In the genomic region with DNA sequence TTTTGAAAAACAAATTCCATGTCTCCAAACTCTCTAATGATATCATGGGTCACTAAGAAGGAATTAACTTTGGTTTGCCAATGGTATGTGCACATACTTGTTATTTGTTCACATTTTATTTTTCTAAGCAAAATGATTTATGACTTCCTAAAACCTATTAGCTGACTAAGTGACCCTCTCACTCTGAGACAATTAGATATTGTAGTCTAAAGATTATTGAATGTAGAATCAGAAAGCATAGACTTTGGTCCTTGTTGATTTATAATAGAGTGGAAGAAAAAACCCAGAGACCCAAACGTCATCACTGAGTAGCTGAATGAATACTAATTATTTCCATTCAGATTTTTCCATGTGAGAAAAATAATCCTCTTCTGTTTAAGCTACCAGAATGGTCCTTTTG, we compare ENCODE assay signal across 25 cellular contexts.
DNase-seq lines count a peak whose midpoint lies in the region; ATAC-seq, FAIRE-seq and TF ChIP-seq lines count a peak whose summit lies in the region.
"Had no signal": no experiment of that assay in that cellular context is flagged by ENCODE, and none has a peak within 500 bp of the region (broad histone marks: within the 10 kb centered on the region; RNA-seq: fewer than 3 reads in every experiment).

No MANE protein-coding gene starts in this region.

- H3K27me3 ChIP-seq in BJ (ENCODE audit: control insufficient read depth, insufficient read depth, low read length), result no peaks in the 10 kb centered on the region
- no peaks in the 10 kb centered on the region for H3K27me3 ChIP-seq in MM.1S (replicated peaks; ENCODE audit: insufficient read depth, low read length)
- no peaks in the 10 kb centered on the region for H3K27me3 ChIP-seq in keratinocyte (ENCODE audit: control insufficient read depth, extremely low read depth, insufficient read depth, low read length)
- H3K27me3 ChIP-seq: ovary, sigmoid colon, tibial nerve had no signal

- CTCF ChIA-PET in BJ (lab: Yijun Ruan, JAX), result no interaction called here

- no peaks in the 10 kb centered on the region for H3K9me2 ChIP-seq in MM.1S (replicated peaks; ENCODE audit: insufficient read depth, low read length)

- H3K4me3 ChIP-seq in BJ (ENCODE audit: low read depth, low read length) (no peak overlapping the region), MM.1S (ENCODE audit: low read length) (no peak overlapping the region), keratinocyte (ENCODE audit: control insufficient read depth in 2 of 3, extremely low read depth in 1 of 3, insufficient read depth in 2 of 3, low read depth in 1 of 3, low read length in 3 of 3) (no peak overlapping the region)
- H3K4me3 ChIP-seq: ovary, sigmoid colon, SK-N-MC, tibial nerve had no signal

- POLR2A ChIA-PET in BJ (lab: Charles Lee), result no interaction called here

- H2AFZ ChIP-seq in MM.1S (ENCODE audit: low read length) (0 out of 2 replicates have a peak overlapping the region, but pooled peaks have one; percentile 6), keratinocyte (ENCODE audit: control insufficient read depth, low read length) (no peak overlapping the region)

- ATAC-seq in GM21825 (IDR thresholded peaks at IDR 0.05; ENCODE audit: unreplicated experiment), result no peak
- ATAC-seq: HCT116, natural killer cell, PC-3 had no signal

- H3K4me2 ChIP-seq in MM.1S (ENCODE audit: low read depth, low read length), result no peak overlapping the region
- no peak overlapping the region for H3K4me2 ChIP-seq in keratinocyte (ENCODE audit: control insufficient read depth, extremely low read depth, insufficient read depth, low read depth, low read length)

- DNase-seq in BJ (ENCODE audit: low read depth) (peak; percentile 59), MM.1S (no peak), astrocyte of the hippocampus (ENCODE audit: low read depth, low spot score) (peak; percentile 3), keratinocyte (ENCODE audit: low read depth, low spot score) (no peak), NCI-H1105 treated with DMSO at 0.1 percent for 48 hours (lab: John Stamatoyannopoulos, UW) (no peak), NCI-H2196 (lab: John Stamatoyannopoulos, UW; ENCODE audit: unreplicated experiment) (no peak)
- DNase-seq in stimulated activated CD4-positive, alpha-beta T cell treated with anti-CD3 and anti-CD28 coated beads, Interleukin-15, amount 100 ng/mL, for 24 hours, result no peak
- DNase-seq: activated CD4-positive, alpha-beta T cell treated with anti-CD3 and anti-CD28 coated beads for 48 hours; activated gamma-delta T cell; amygdala; GF-D8; natural killer cell; NCI-H146; NCI-H2171; ovary; PC-3; sigmoid colon; stimulated activated CD4-positive, alpha-beta T cell treated with anti-CD3 and anti-CD28 coated beads, Interleukin-1b, Interleukin-23, amount 100 ng/mL, for 48 hours; stimulated activated naive CD4-positive, alpha-beta T cell treated with Interleukin-2 at 50 U/mL for 16 hours had no signal

- H3K27ac ChIP-seq in MM.1S (ENCODE audit: low read length) (peak overlapping the region; percentile 91; the same call in 1 of the 2 replicates), keratinocyte (ENCODE audit: control insufficient read depth, insufficient read depth, low read length) (no peak overlapping the region)
- H3K27ac ChIP-seq: ovary, sigmoid colon, SK-N-MC, tibial nerve had no signal

- H3K9ac ChIP-seq in MM.1S (ENCODE audit: low read length), result no peak overlapping the region
- no peak overlapping the region for H3K9ac ChIP-seq in keratinocyte (ENCODE audit: control insufficient read depth, extremely low read depth, insufficient read depth, low read length)

- peaks cover 24% of the 10 kb centered on the region for H3F3A ChIP-seq in MM.1S (ENCODE audit: insufficient read depth, low read length)

- H3K36me3 ChIP-seq in BJ (ENCODE audit: control insufficient read depth, insufficient read depth, low read length) (no peaks in the 10 kb centered on the region), MM.1S (replicated peaks; ENCODE audit: insufficient read depth, low read length) (no peaks in the 10 kb centered on the region), keratinocyte (ENCODE audit: control insufficient read depth in 2 of 2, extremely low read depth in 1 of 2, insufficient read depth in 2 of 2, low read length in 2 of 2) (no peaks in the 10 kb centered on the region)
- H3K36me3 ChIP-seq: ovary, sigmoid colon, tibial nerve had no signal

- TF ChIP-seq CTCF in BJ (IDR thresholded peaks at IDR 0.05; ENCODE audit: insufficient read depth, low read depth, low read length), result no peak
- no peak for TF ChIP-seq CTCF in MM.1S (IDR thresholded peaks at IDR 0.05; ENCODE audit: low read length)
- no peak for TF ChIP-seq CTCF in keratinocyte (optimal IDR thresholded peaks at IDR 0.05 in 1 of 3, IDR thresholded peaks at IDR 0.05 in 1 of 3, conservative IDR thresholded peaks at IDR 0.05 in 1 of 3; ENCODE audit: extremely low read depth in 1 of 3, insufficient read depth in 2 of 3, low read length in 3 of 3)

- H3K9me3 ChIP-seq in MM.1S (replicated peaks; ENCODE audit: insufficient read depth, low read length) (no peaks in the 10 kb centered on the region), keratinocyte (ENCODE audit: control insufficient read depth, low read depth, low read length) (no peaks in the 10 kb centered on the region)
- H3K9me3 ChIP-seq: ovary, sigmoid colon, tibial nerve had no signal

- H3K4me1 ChIP-seq in MM.1S (ENCODE audit: low read length), result peaks cover 54% of the 10 kb centered on the region
- H3K4me1 ChIP-seq in keratinocyte (ENCODE audit: control insufficient read depth, extremely low read depth, insufficient read depth, low read length), result peaks cover 3% of the 10 kb centered on the region
- H3K4me1 ChIP-seq: sigmoid colon, tibial nerve had no signal

- no peaks in the 10 kb centered on the region for H4K20me1 ChIP-seq in MM.1S (ENCODE audit: insufficient read depth, low read length)
- no peaks in the 10 kb centered on the region for H4K20me1 ChIP-seq in keratinocyte (ENCODE audit: control insufficient read depth, extremely low read depth, insufficient read depth, low read length)

- no peaks in the 10 kb centered on the region for H3K79me2 ChIP-seq in MM.1S (ENCODE audit: low read length)
- no peaks in the 10 kb centered on the region for H3K79me2 ChIP-seq in keratinocyte (ENCODE audit: control insufficient read depth, insufficient read depth, low read length)

- dilution Hi-C loops in keratinocyte (cut with MboI; ENCODE audit: extremely low pct_ligation_motif_present, low sequenced_read_pairs), result no loop called here

- no peaks in the 10 kb centered on the region for H3K9me1 ChIP-seq in keratinocyte (ENCODE audit: control insufficient read depth, extremely low read depth, insufficient read depth, low read length)

- FAIRE-seq in keratinocyte (lab: Jason Lieb, UNC), result peak; percentile 23
- FAIRE-seq: D721Med, TTC549 had no signal

Comparison
In these comparisons a context has a peak if more than half of its experiments do, and no peak if none do; other contexts are left out.
1. DNase-seq: peak in BJ (single experiment) and astrocyte of the hippocampus (single experiment); none in MM.1S (single experiment), keratinocyte (single experiment), NCI-H1105 treated with DMSO at 0.1 percent for 48 hours (single experiment), NCI-H2196 (single experiment) and stimulated activated CD4-positive, alpha-beta T cell treated with anti-CD3 and anti-CD28 coated beads, Interleukin-15, amount 100 ng/mL, for 24 hours (single experiment).